9 cellular contexts compared by ENCODE assay signal in genomic region chr5:23820764-23821471, GRCh38.
DNase-seq lines count a peak whose midpoint lies in the region; ATAC-seq, FAIRE-seq and TF ChIP-seq lines count a peak whose summit lies in the region.
"Had no signal": no experiment of that assay in that cellular context is flagged by ENCODE, and none has a peak within 500 bp of the region (broad histone marks: within the 10 kb centered on the region; RNA-seq: fewer than 3 reads in every experiment).

No MANE protein-coding gene starts in this region.

- no peaks in the 10 kb centered on the region for H3K9me3 ChIP-seq in CD4-positive, alpha-beta T cell (ENCODE audit: control insufficient read depth, low read length)

- TF ChIP-seq CTCF in fibroblast of villous mesenchyme (IDR thresholded peaks at IDR 0.05; ENCODE audit: insufficient read depth, low read depth, low read length): no peak
- no peak for TF ChIP-seq CTCF in CD14-positive monocyte (IDR thresholded peaks at IDR 0.05)
- no peak for TF ChIP-seq CTCF in CD4-positive, alpha-beta T cell (IDR thresholded peaks at IDR 0.05)

- intact Hi-C loops in CD14-positive monocyte (cut with micrococcal nuclease): no loop called here
- intact Hi-C loops in CD4-positive, alpha-beta T cell (cut with DNase I, micrococcal nuclease): no loop called here

- H3K4me1 Mint-ChIP-seq in CD14-positive monocyte: no peaks in the 10 kb centered on the region
- H3K4me1 Mint-ChIP-seq in CD4-positive, alpha-beta T cell (ENCODE audit: low read depth): no peaks in the 10 kb centered on the region

- no peaks in the 10 kb centered on the region for H3K27me3 ChIP-seq in CD4-positive, alpha-beta T cell (ENCODE audit: control insufficient read depth, insufficient read depth, low read length)

- no peak overlapping the region for H3K4me3 Mint-ChIP-seq in CD14-positive monocyte
- H3K4me3 Mint-ChIP-seq in CD4-positive, alpha-beta T cell: no peak overlapping the region

- peak; percentile 77 for FAIRE-seq in A204.1 (lab: Jason Lieb, UNC)

- POLR2A ChIA-PET in CD4-positive, alpha-beta T cell (lab: Charles Lee): no interaction called here

- DNase-seq in OCI-M1 (lab: John Stamatoyannopoulos, UW): peak; percentile 84
- DNase-seq in fibroblast of villous mesenchyme (ENCODE audit: low read depth): peak; percentile 1
- DNase-seq in NCI-H2107 (lab: John Stamatoyannopoulos, UW): no peak
- no peak for DNase-seq in CD14-positive monocyte (ENCODE audit: low spot score)
- DNase-seq in CD4-positive, alpha-beta T cell: no peak
- DNase-seq: right cardiac atrium had no signal

- ATAC-seq in HG02884 (IDR thresholded peaks at IDR 0.05; ENCODE audit: unreplicated experiment) (peak; percentile 52), GM19467 (IDR thresholded peaks at IDR 0.05; ENCODE audit: unreplicated experiment) (no peak)
- no peak for ATAC-seq in CD4-positive, alpha-beta T cell (ENCODE audit: poor library complexity)

- CTCF ChIA-PET in CD4-positive, alpha-beta T cell (lab: Charles Lee): no interaction called here

- no peak overlapping the region for H3K4me3 ChIP-seq in fibroblast of villous mesenchyme (ENCODE audit: low read depth, low read length)

- H3K9me3 Mint-ChIP-seq in CD14-positive monocyte: no peaks in the 10 kb centered on the region
- peaks cover 10% of the 10 kb centered on the region for H3K9me3 Mint-ChIP-seq in CD4-positive, alpha-beta T cell

- H3K27ac Mint-ChIP-seq in CD14-positive monocyte: no peak overlapping the region
- no peak overlapping the region for H3K27ac Mint-ChIP-seq in CD4-positive, alpha-beta T cell

- no peak overlapping the region for H3K27ac ChIP-seq in CD4-positive, alpha-beta T cell (ENCODE audit: low read depth, low read length)

- no peaks in the 10 kb centered on the region for H3K36me3 Mint-ChIP-seq in CD14-positive monocyte
- no peaks in the 10 kb centered on the region for H3K36me3 Mint-ChIP-seq in CD4-positive, alpha-beta T cell (ENCODE audit: low read depth)

- no peaks in the 10 kb centered on the region for H3K27me3 Mint-ChIP-seq in CD14-positive monocyte (ENCODE audit: low read depth in 3 of 3)
- H3K27me3 Mint-ChIP-seq in CD4-positive, alpha-beta T cell: no peaks in the 10 kb centered on the region

Comparison
In these comparisons a context has a peak if more than half of its experiments do, and no peak if none do; other contexts are left out.
1. DNase-seq: peak in OCI-M1 (single experiment) and fibroblast of villous mesenchyme (single experiment); none in NCI-H2107 (single experiment), CD14-positive monocyte (single experiment) and CD4-positive, alpha-beta T cell (0 of 10).